11 cellular contexts compared by ENCODE assay signal in genomic region chr11:77141034-77141433, GRCh38.
DNase-seq lines count a peak whose midpoint lies in the region; ATAC-seq and TF ChIP-seq lines count a peak whose summit lies in the region.
"Had no signal": no experiment of that assay in that cellular context is flagged by ENCODE, and none has a peak within 500 bp of the region (broad histone marks: within the 10 kb centered on the region; RNA-seq: fewer than 3 reads in every experiment).

No MANE protein-coding gene starts in this region.

- no peak for TF ChIP-seq CTCF in AG09309 (IDR thresholded peaks at IDR 0.05; ENCODE audit: control insufficient read depth, insufficient read depth, low read depth, low read length, missing control alignments)

- DNase-seq in AG09309 (ENCODE audit: low read depth) (peak; percentile 27), HCEC 1CT (peak; percentile 47), SHP77 (lab: John Stamatoyannopoulos, UW) (peak; percentile 34 to 45), iris pigment epithelial cell (ENCODE audit: low read depth) (peak; percentile 90), KG1 (lab: John Stamatoyannopoulos, UW) (no peak)
- DNase-seq: occipital lobe; stimulated activated CD4-positive, alpha-beta T cell treated with anti-CD3 and anti-CD28 coated beads, Interleukin-4, amount 100 ng/mL, for 1 hour; tibial artery had no signal

- ATAC-seq in HG03045 (IDR thresholded peaks at IDR 0.05; ENCODE audit: unreplicated experiment) (no peak), GM19455 (IDR thresholded peaks at IDR 0.05; ENCODE audit: unreplicated experiment) (no peak), HG03039 (IDR thresholded peaks at IDR 0.05; ENCODE audit: unreplicated experiment) (no peak)

- no peak overlapping the region for H3K4me3 ChIP-seq in AG09309 (ENCODE audit: control insufficient read depth, low read depth, low read length)
- H3K4me3 ChIP-seq: tibial artery had no signal
